In genomic region chr6:167825059-167825758, GRCh38 we compare ENCODE assay signal across 8 cellular contexts. TPM values are rescaled to one million over a fixed set of nuclear protein-coding genes. Genes with fewer than 3 reads are reported as not detected.
A peak's percentile ranks its signal among the peaks of the same experiment; 100 is the strongest.
DNase-seq lines count a peak whose midpoint lies in the region; ATAC-seq and TF ChIP-seq lines count a peak whose summit lies in the region.

No MANE protein-coding gene starts in this region.

- H3K27me3 ChIP-seq in naive thymus-derived CD4-positive, alpha-beta T cell (ENCODE audit: control insufficient read depth in 2 of 2, insufficient read depth in 2 of 2, low read length in 2 of 2): peaks cover 0 to 23% of the 10 kb centered on the region in 2 donors

- peak overlapping the region; percentile 86 for H3K4me3 Mint-ChIP-seq in chondrocyte (ENCODE audit: unreplicated experiment)
- H3K4me3 Mint-ChIP-seq in naive thymus-derived CD4-positive, alpha-beta T cell: peak overlapping the region; percentile 83 to 91 (median 85)

- no peak for ATAC-seq in naive thymus-derived CD4-positive, alpha-beta T cell
- ATAC-seq in GM18858 (IDR thresholded peaks at IDR 0.05; ENCODE audit: unreplicated experiment) (no peak), HG03196 (IDR thresholded peaks at IDR 0.05; ENCODE audit: unreplicated experiment) (no peak)

- POLR2A ChIA-PET in naive thymus-derived CD4-positive, alpha-beta T cell (lab: Charles Lee): no interaction called here

- H3K9me3 Mint-ChIP-seq in chondrocyte (ENCODE audit: low read depth): no peaks in the 10 kb centered on the region
- H3K9me3 Mint-ChIP-seq in naive thymus-derived CD4-positive, alpha-beta T cell: peaks cover 0 to 30% (median under 1%) of the 10 kb centered on the region in 11 donors

- no peaks in the 10 kb centered on the region for H3K27me3 Mint-ChIP-seq in chondrocyte (ENCODE audit: low read depth)
- peaks cover 48 to 79% (median 66%) of the 10 kb centered on the region in 5 donors for H3K27me3 Mint-ChIP-seq in naive thymus-derived CD4-positive, alpha-beta T cell

- intact Hi-C loops in naive thymus-derived CD4-positive, alpha-beta T cell (cut with micrococcal nuclease): loop anchor here (5.0 to 10.0 kb wide), 6 partner anchors 118 to 1387 kb away; partner anchors contain the start of gene RPS6KA2 (in 1 of the 2)

- H3K27ac Mint-ChIP-seq in chondrocyte (ENCODE audit: unreplicated experiment): peak overlapping the region; percentile 5
- peak overlapping the region in 5 of 9 donors; percentile 37 to 69 (median 44) for H3K27ac Mint-ChIP-seq in naive thymus-derived CD4-positive, alpha-beta T cell

- H3K4me1 Mint-ChIP-seq in chondrocyte (ENCODE audit: low read depth): peaks cover 33% of the 10 kb centered on the region
- H3K4me1 Mint-ChIP-seq in naive thymus-derived CD4-positive, alpha-beta T cell: peaks cover 5 to 35% (median 26%) of the 10 kb centered on the region in 7 donors

- H3K4me1 ChIP-seq in naive thymus-derived CD4-positive, alpha-beta T cell (ENCODE audit: control insufficient read depth in 2 of 2, insufficient read depth in 2 of 2, low read length in 2 of 2): peaks cover 0 to 14% of the 10 kb centered on the region in 2 donors

- peak overlapping the region; percentile 64 for H3K4me3 ChIP-seq in AG09309 (ENCODE audit: control insufficient read depth, low read depth, low read length)
- H3K4me3 ChIP-seq in naive thymus-derived CD4-positive, alpha-beta T cell (ENCODE audit: low read length): peak overlapping the region; percentile 66

- CTCF ChIA-PET in naive thymus-derived CD4-positive, alpha-beta T cell (lab: Charles Lee): no interaction called here

- H3K9me3 ChIP-seq in naive thymus-derived CD4-positive, alpha-beta T cell (ENCODE audit: control insufficient read depth in 2 of 3, low read length in 3 of 3): no peaks in the 10 kb centered on the region

- H3K36me3 ChIP-seq in naive thymus-derived CD4-positive, alpha-beta T cell (ENCODE audit: control insufficient read depth in 2 of 3, insufficient read depth in 3 of 3, low read length in 3 of 3): no peaks in the 10 kb centered on the region

- no peak for DNase-seq in AG09309 (ENCODE audit: low read depth)
- DNase-seq in HuH-7.5 (ENCODE audit: low spot score): peak; percentile 72
- DNase-seq in chondrocyte (ENCODE audit: low spot score): no peak
- no peak for DNase-seq in naive thymus-derived CD4-positive, alpha-beta T cell
- no peak for DNase-seq in activated effector memory CD4-positive, alpha-beta T cell treated with Interleukin-2 at 50 U/mL for 16 hours
- no peak for DNase-seq in epidermal melanocyte (ENCODE audit: insufficient read length, low spot score)

- no peaks in the 10 kb centered on the region for H3K36me3 Mint-ChIP-seq in chondrocyte (ENCODE audit: low read depth)
- peaks cover 0 to 7% (median 5%) of the 10 kb centered on the region in 5 donors for H3K36me3 Mint-ChIP-seq in naive thymus-derived CD4-positive, alpha-beta T cell

- H3K27ac ChIP-seq in naive thymus-derived CD4-positive, alpha-beta T cell (ENCODE audit: low read depth, low read length): no peak overlapping the region

- TF ChIP-seq CTCF in AG09309 (IDR thresholded peaks at IDR 0.05; ENCODE audit: control insufficient read depth, insufficient read depth, low read depth, low read length, missing control alignments) (no peak), chondrocyte (IDR thresholded peaks at IDR 0.05) (no peak)

RNA-seq across cellular contexts. Expression of gene AFDN, which starts 1.5 kb away (rescaled TPM):
- 40.5 to 48.8 TPM (median 45.8 TPM) in 3 replicates for total RNA-seq in chondrocyte
- total RNA-seq in naive thymus-derived CD4-positive, alpha-beta T cell: 10 to 100 TPM in 2 of 5 experiments, 1 to 10 TPM in 3; 3.2 to 55.1 (median 4.2) TPM
- under 1 TPM; 0.08 to 0.24 TPM for polyA plus RNA-seq in naive thymus-derived CD4-positive, alpha-beta T cell
